ENCODE assay signal across 24 cellular contexts in the genomic region with DNA sequence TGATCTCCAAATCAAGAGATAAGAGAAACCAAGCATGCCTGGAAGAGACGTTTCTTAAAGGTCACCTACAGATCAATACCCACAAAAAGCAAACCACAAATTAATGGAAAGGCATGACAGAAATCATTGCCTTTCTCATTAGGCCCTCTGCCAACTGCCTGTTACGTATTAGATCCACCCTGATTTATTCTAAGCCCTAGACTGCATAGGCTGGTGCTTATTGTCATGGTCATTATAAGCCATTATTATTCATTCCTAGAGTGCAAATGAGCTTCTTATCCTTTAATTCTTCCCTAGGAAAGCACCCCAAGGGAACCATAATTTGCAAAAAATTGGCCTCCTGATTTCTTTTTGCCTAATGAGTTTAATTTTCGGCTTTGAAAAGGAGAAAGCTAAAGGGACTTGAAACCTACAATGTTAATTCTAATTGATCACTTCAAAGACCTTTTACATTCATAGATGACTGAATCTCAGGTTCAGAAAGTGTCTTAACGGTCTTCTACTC.
DNase-seq lines count a peak whose midpoint lies in the region; ATAC-seq, FAIRE-seq and TF ChIP-seq lines count a peak whose summit lies in the region.
"Had no signal": no experiment of that assay in that cellular context is flagged by ENCODE, and none has a peak within 500 bp of the region (broad histone marks: within the 10 kb centered on the region; RNA-seq: fewer than 3 reads in every experiment).

No MANE protein-coding gene starts in this region.

- peak; percentile 15 to 31 for DNase-seq in NCI-H524 (lab: John Stamatoyannopoulos, UW)
- no peak for DNase-seq in NCI-H524 treated with DMSO at 0.1 percent for 48 hours (lab: John Stamatoyannopoulos, UW)
- no peak for DNase-seq in IMR-90
- no peak for DNase-seq in endothelial cell of umbilical vein (ENCODE audit: low read depth, low spot score)
- DNase-seq in retina = peak; percentile 13
- DNase-seq in activated gamma-delta T cell (lab: John Stamatoyannopoulos, UW) = no peak
- no peak for DNase-seq in left ventricle myocardium inferior
- no peak for DNase-seq in body of pancreas
- DNase-seq: activated CD4-positive, alpha-beta T cell treated with anti-CD3 and anti-CD28 coated beads, Interleukin-2, amount 50 U/mL, for 1 hour; anterior cingulate cortex; CD8-positive, alpha-beta memory T cell; DMS153; GDM1; left cardiac atrium; mesendoderm; naive B cell; NCI-H1092 treated with DMSO at 0.1 percent for 48 hours; NCI-H446 treated with DMSO at 0.1 percent for 48 hours; NK-92 treated with Interleukin-12 subunit alpha and Interleukin-12 subunit beta, amount 100 ng/mL, for 24 hours; stimulated activated CD4-positive, alpha-beta T cell treated with anti-CD3 and anti-CD28 coated beads, Interleukin-4, amount 100 ng/mL, for 24 hours; stimulated activated naive B cell treated with anti-CD40 and anti-IgM and Interleukin-4, amounts not matched to agents 10 μg/mL and 1 μg/mL and 100 μg/mL, for 72 hours; T-helper 2 cell had no signal

- BruUV-seq in IMR-90 (replicated peaks; lab: Mats Ljungman, UMichigan) (no TSS peak), endothelial cell of umbilical vein (replicated peaks; lab: Mats Ljungman, UMichigan) (no TSS peak)

- H3K27ac ChIP-seq in IMR-90 (ENCODE audit: insufficient read depth, low read length) = no peak overlapping the region
- H3K27ac ChIP-seq in endothelial cell of umbilical vein (ENCODE audit: insufficient read depth, low read depth, low read length) = peak overlapping the region; percentile 90
- no peak overlapping the region for H3K27ac ChIP-seq in left ventricle myocardium inferior (replicated peaks)
- H3K27ac ChIP-seq in body of pancreas = no peak overlapping the region
- H3K27ac ChIP-seq: SK-N-MC had no signal

- H3K4me2 ChIP-seq in IMR-90 (ENCODE audit: low read depth, low read length) (peak overlapping the region; percentile 47; the same call in 1 of the 2 replicates), endothelial cell of umbilical vein (ENCODE audit: insufficient read depth, low read length) (peak overlapping the region; percentile 96)

- H4K8ac ChIP-seq in IMR-90 (ENCODE audit: low read depth in 2 of 2, low read length in 2 of 2) = peak overlapping the region; percentile 43 to 61; a peak in 2 of 4 replicates

- in situ Hi-C loops in IMR-90 (cut with MboI; ENCODE audit: low sequenced_read_pairs) = loop anchor here (25.0 kb wide), 1 partner anchor 371 kb away; no protein-coding TSS in a partner anchor

- H2BK120ac ChIP-seq in IMR-90 (ENCODE audit: low read depth, low read length) = peak overlapping the region; percentile 67

- H4K5ac ChIP-seq in IMR-90 (ENCODE audit: low read depth, low read length) = peak overlapping the region; percentile 83; the same call in 1 of the 2 replicates

- dilution Hi-C loops in IMR-90 (cut with HindIII; ENCODE audit: low sequenced_read_pairs, unreplicated experiment) (no loop called here), endothelial cell of umbilical vein (cut with MboI; ENCODE audit: extremely low pct_ligation_motif_present, low sequenced_read_pairs) (no loop called here)

- no peak overlapping the region for H2AK5ac ChIP-seq in IMR-90 (ENCODE audit: low read depth, low read length)

- no CpG with 5 or more reads among the region's 4 CpGs for WGBS in IMR-90 (ENCODE audit: extremely low coverage in 2 of 2, insufficient read length in 1 of 2), 2 experiments
- 43 to 45% methylated on average over 4 of the region's 4 CpGs for whole genome bisulfite sequencing in body of pancreas, 2 donors

- intact Hi-C loops in IMR-90 (cut with micrococcal nuclease) (loop anchor here (1.0 kb wide), 1 partner anchor 48 kb away; no protein-coding TSS in a partner anchor), endothelial cell of umbilical vein (cut with micrococcal nuclease) (no loop called here), left ventricle myocardium inferior (cut with micrococcal nuclease) (no loop called here), body of pancreas (cut with DNase I) (no loop called here)

- H2AFZ ChIP-seq in IMR-90 (replicated peaks; ENCODE audit: low read length, poor library complexity) (no peak overlapping the region), endothelial cell of umbilical vein (ENCODE audit: low read depth, low read length) (peak overlapping the region; percentile 43)

- peak overlapping the region; percentile 85 for H2BK20ac ChIP-seq in IMR-90 (ENCODE audit: low read depth, low read length)

- no peak for TF ChIP-seq RAD21 in IMR-90 (IDR thresholded peaks at IDR 0.05; ENCODE audit: low read length)

- TF ChIP-seq CTCF in IMR-90 (conservative IDR thresholded peaks at IDR 0.05; ENCODE audit: low read depth, low read length) (no peak), endothelial cell of umbilical vein (IDR thresholded peaks at IDR 0.05; ENCODE audit: extremely low read depth in 1 of 2, insufficient read depth in 1 of 2, low read depth in 1 of 2, low read length in 2 of 2) (no peak), left ventricle myocardium inferior (IDR thresholded peaks at IDR 0.05; ENCODE audit: borderline replicate concordance) (no peak), body of pancreas (IDR thresholded peaks at IDR 0.05) (no peak)

- TF ChIP-seq POLR2A in IMR-90 (IDR thresholded peaks at IDR 0.05; ENCODE audit: low read depth, low read length) (no peak), endothelial cell of umbilical vein (IDR thresholded peaks at IDR 0.05; ENCODE audit: low read depth, low read length) (no peak), body of pancreas (IDR thresholded peaks at IDR 0.05) (no peak)

- H3K79me2 ChIP-seq in endothelial cell of umbilical vein (ENCODE audit: control insufficient read depth, insufficient read depth, low read length) = no peaks in the 10 kb centered on the region

- H3K36me3 ChIP-seq in IMR-90 (ENCODE audit: control insufficient read depth, insufficient read depth, low read length) (no peaks in the 10 kb centered on the region), endothelial cell of umbilical vein (ENCODE audit: control insufficient read depth in 2 of 2, extremely low read depth in 1 of 2, insufficient read depth in 2 of 2, low read length in 2 of 2) (no peaks in the 10 kb centered on the region), left ventricle myocardium inferior (no peaks in the 10 kb centered on the region), body of pancreas (replicated peaks in 1 of 2; ENCODE audit: insufficient read depth in 1 of 2, low read depth in 2 of 2) (no peaks in the 10 kb centered on the region)

- H3K23ac ChIP-seq in IMR-90 (ENCODE audit: low read depth, low read length) = no peak overlapping the region; the same call in 1 of the 2 replicates

- H3K9ac ChIP-seq in IMR-90 (ENCODE audit: low read depth, low read length) (no peak overlapping the region; the same call in 1 of the 2 replicates), endothelial cell of umbilical vein (replicated peaks; ENCODE audit: extremely low read depth, insufficient read depth, low read length) (peak overlapping the region; percentile 83)

- no peaks in the 10 kb centered on the region for H3K9me3 ChIP-seq in IMR-90 (ENCODE audit: control insufficient read depth, insufficient read depth, low read length)
- no peaks in the 10 kb centered on the region for H3K9me3 ChIP-seq in endothelial cell of umbilical vein (replicated peaks; ENCODE audit: control insufficient read depth, insufficient read depth, low read length)
- H3K9me3 ChIP-seq in left ventricle myocardium inferior (replicated peaks) = no peaks in the 10 kb centered on the region
- no peaks in the 10 kb centered on the region for H3K9me3 ChIP-seq in body of pancreas

- H3K14ac ChIP-seq in IMR-90 (replicated peaks; ENCODE audit: low read depth, low read length) = peak overlapping the region; percentile 69

- peaks cover 6% of the 10 kb centered on the region for H3K4me1 ChIP-seq in IMR-90 (ENCODE audit: control insufficient read depth, insufficient read depth, low read length)
- H3K4me1 ChIP-seq in endothelial cell of umbilical vein (ENCODE audit: control insufficient read depth, extremely low read depth, insufficient read depth, low read length) = peaks cover 45% of the 10 kb centered on the region
- H3K4me1 ChIP-seq in left ventricle myocardium inferior = no peaks in the 10 kb centered on the region
- peaks cover 3% of the 10 kb centered on the region for H3K4me1 ChIP-seq in body of pancreas

- ATAC-seq in IMR-90 (ENCODE audit: low read depth) (no peak), body of pancreas (no peak)
- ATAC-seq: left cardiac atrium; stimulated activated naive B cell treated with anti-CD40 and anti-IgM and Interleukin-4, amounts not matched to agents 10 μg/mL and 1 μg/mL and 100 μg/mL, for 72 hours had no signal

- CTCF ChIA-PET in IMR-90 (lab: Yijun Ruan, JAX) = interaction anchor here (1.2 kb wide), 1 partner anchor 11 kb away, joined by 4 read pairs; no protein-coding TSS in a partner anchor
- CTCF ChIA-PET in endothelial cell of umbilical vein (lab: Charles Lee) = interaction anchor here (1.3 to 2.5 kb wide), 3 partner anchors 9 to 150 kb away, joined by 6 to 11 read pairs (median 7); no protein-coding TSS in a partner anchor

- POLR2A ChIA-PET in IMR-90 (lab: Charles Lee; ENCODE audit: unreplicated experiment) (no interaction called here), endothelial cell of umbilical vein (lab: Charles Lee) (interaction anchor here (1.4 kb wide), 1 partner anchor 58 kb away, joined by 3 read pairs; no protein-coding TSS in a partner anchor)

- no peak overlapping the region for H2AK9ac ChIP-seq in IMR-90 (replicated peaks; ENCODE audit: low read depth, low read length, poor library complexity)

- H3K79me1 ChIP-seq in IMR-90 (ENCODE audit: low read depth in 1 of 2, low read length in 2 of 2) = no peaks in the 10 kb centered on the region

- 0 out of 3 replicates have a peak overlapping the region, but pooled peaks have one; percentile 1 for H2BK15ac ChIP-seq in IMR-90 (ENCODE audit: low read depth, low read length)

- peak overlapping the region; percentile 96 for H3K18ac ChIP-seq in IMR-90 (ENCODE audit: low read depth, low read length)

- FAIRE-seq in endothelial cell of umbilical vein (lab: Jason Lieb, UNC) = no peak
- FAIRE-seq: A204.1 had no signal

- H4K91ac ChIP-seq in IMR-90 (ENCODE audit: insufficient read depth, low read depth, low read length) = no peak overlapping the region

- H3K56ac ChIP-seq in IMR-90 (ENCODE audit: extremely low read depth, insufficient read depth, low read length) = no peak overlapping the region

- H2BK5ac ChIP-seq in IMR-90 (ENCODE audit: low read depth, low read length, poor library complexity, severe bottlenecking) = peak overlapping the region; percentile 89

- peaks cover 2% of the 10 kb centered on the region; the same call in 1 of the 2 replicates for H3K9me1 ChIP-seq in IMR-90 (ENCODE audit: insufficient read depth, low read length)
- no peaks in the 10 kb centered on the region for H3K9me1 ChIP-seq in endothelial cell of umbilical vein (replicated peaks; ENCODE audit: control insufficient read depth, extremely low read depth, insufficient read depth, low read length)

- peak overlapping the region; percentile 46; the same call in 1 of the 2 replicates for H3K4ac ChIP-seq in IMR-90 (ENCODE audit: low read depth, low read length)

- H3K4me3 ChIP-seq in IMR-90 (ENCODE audit: insufficient read depth, low read depth, low read length) = no peak overlapping the region
- no peak overlapping the region for H3K4me3 ChIP-seq in endothelial cell of umbilical vein (replicated peaks in 1 of 3; ENCODE audit: insufficient read depth in 1 of 3, low read depth in 1 of 3, low read length in 3 of 3)
- no peak overlapping the region for H3K4me3 ChIP-seq in left ventricle myocardium inferior
- H3K4me3 ChIP-seq in body of pancreas = no peak overlapping the region
- H3K4me3 ChIP-seq: SK-N-MC had no signal

- H3K27me3 ChIP-seq in IMR-90 (ENCODE audit: control insufficient read depth, insufficient read depth, low read length) (no peaks in the 10 kb centered on the region), endothelial cell of umbilical vein (ENCODE audit: control insufficient read depth in 2 of 2, insufficient read depth in 2 of 2, low read length in 2 of 2) (no peaks in the 10 kb centered on the region), left ventricle myocardium inferior (ENCODE audit: low read depth) (no peaks in the 10 kb centered on the region), body of pancreas (no peaks in the 10 kb centered on the region)

- H4K20me1 ChIP-seq in IMR-90 (ENCODE audit: insufficient read depth, low read length) (no peaks in the 10 kb centered on the region), endothelial cell of umbilical vein (replicated peaks; ENCODE audit: control insufficient read depth, extremely low read depth, insufficient read depth, low read length) (no peaks in the 10 kb centered on the region)

Comparison
In these comparisons a context has a peak if more than half of its experiments do, and no peak if none do; other contexts are left out.
1. DNase-seq: peak in NCI-H524 (2 of 2) and retina (single experiment); none in NCI-H524 treated with DMSO at 0.1 percent for 48 hours (single experiment), IMR-90 (single experiment), endothelial cell of umbilical vein (single experiment), activated gamma-delta T cell (single experiment), left ventricle myocardium inferior (single experiment) and body of pancreas (0 of 4).